In the genomic region with DNA sequence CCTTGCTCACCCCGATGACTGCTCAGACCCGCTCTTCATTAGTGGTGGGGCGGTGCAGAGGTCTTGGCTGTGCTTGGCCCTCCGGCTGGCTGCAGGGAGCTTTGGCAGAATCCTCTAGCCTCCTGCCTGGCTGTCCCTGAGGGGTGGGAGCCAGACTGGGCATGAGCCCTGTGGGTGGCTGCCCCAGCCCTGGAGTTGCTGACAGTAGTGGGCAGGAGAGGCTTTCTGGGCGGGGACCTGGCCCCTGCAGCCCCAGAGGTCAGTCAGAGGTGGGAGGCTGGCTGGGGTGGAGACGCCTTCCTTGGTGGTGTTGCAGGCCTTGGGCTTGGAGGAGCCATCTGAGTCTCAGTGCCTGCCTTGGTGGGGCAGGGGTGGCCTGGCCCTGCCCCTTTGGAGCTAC, we compare ENCODE assay signal across 20 cellular contexts.
"Had no signal": no experiment of that assay in that cellular context is flagged by ENCODE, and none has a peak within 500 bp of the region (broad histone marks: within the 10 kb centered on the region; RNA-seq: fewer than 3 reads in every experiment).

No MANE protein-coding gene starts in this region.

- H3K4me1 ChIP-seq: pancreas, right lobe of liver had no signal

- DNase-seq: cortex of kidney; dorsolateral prefrontal cortex; effector CD8-positive, alpha-beta T cell; foreskin melanocyte; head of caudate nucleus; hippocampal formation; kidney glomerular epithelial cell; natural killer cell; nucleus accumbens; right lobe of liver; stimulated activated CD4-positive, alpha-beta T cell treated with anti-CD3 and anti-CD28 coated beads, Interleukin-4, amount 100 ng/mL, for 1 hour; stimulated activated CD8-positive, alpha-beta memory T cell treated with anti-CD3 and anti-CD28 coated beads, Interleukin-4, amount 100 ng/mL, for 48 hours; stomach; substantia nigra had no signal

- H3K27me3 Mint-ChIP-seq: stimulated activated memory B cell treated with anti-CD40 and anti-IgM and Interleukin-4, amounts not matched to agents 10 μg/mL and 1 μg/mL and 100 μg/mL, for 72 hours; type B pancreatic cell had no signal

- H3K36me3 Mint-ChIP-seq: natural killer cell; stimulated activated memory B cell treated with anti-CD40 and anti-IgM and Interleukin-4, amounts not matched to agents 10 μg/mL and 1 μg/mL and 100 μg/mL, for 72 hours; type B pancreatic cell had no signal

- H3K27ac Mint-ChIP-seq: natural killer cell; progenitor cell of endocrine pancreas; stimulated activated memory B cell treated with anti-CD40 and anti-IgM and Interleukin-4, amounts not matched to agents 10 μg/mL and 1 μg/mL and 100 μg/mL, for 72 hours; type B pancreatic cell had no signal

- H3K4me3 ChIP-seq: dorsolateral prefrontal cortex, mucosa of descending colon, pancreas, right lobe of liver, stomach had no signal

- H3K9me3 Mint-ChIP-seq: natural killer cell; neural crest cell; stimulated activated memory B cell treated with anti-CD40 and anti-IgM and Interleukin-4, amounts not matched to agents 10 μg/mL and 1 μg/mL and 100 μg/mL, for 72 hours; type B pancreatic cell had no signal

- H3K9me3 ChIP-seq: mucosa of descending colon, pancreas, right lobe of liver, stomach had no signal

- ATAC-seq: mucosa of descending colon; natural killer cell; pancreas; stimulated activated memory B cell treated with anti-CD40 and anti-IgM and Interleukin-4, amounts not matched to agents 10 μg/mL and 1 μg/mL and 100 μg/mL, for 72 hours had no signal

- H3K27ac ChIP-seq: dorsolateral prefrontal cortex, pancreas, right lobe of liver had no signal

- H3K4me3 Mint-ChIP-seq: natural killer cell; neural crest cell; stimulated activated memory B cell treated with anti-CD40 and anti-IgM and Interleukin-4, amounts not matched to agents 10 μg/mL and 1 μg/mL and 100 μg/mL, for 72 hours; type B pancreatic cell had no signal

- H3K27me3 ChIP-seq: pancreas, right lobe of liver, stomach had no signal

- H3K4me1 Mint-ChIP-seq: natural killer cell, neural crest cell had no signal

- H3K36me3 ChIP-seq: pancreas, right lobe of liver, stomach had no signal
